1 cellular context compared by ENCODE assay signal in genomic region chr19:8514505-8515009, GRCh38.
TF ChIP-seq lines count a peak whose summit lies in the region.

No MANE protein-coding gene starts in this region.

TF ChIP-seq in A549, 52 proteins besides CTCF, POLR2A, EP300 and RAD21:
- 0 out of 2 replicates have a peak, but pooled peaks have one; percentile 2 for TF ChIP-seq GATA3 (IDR thresholded peaks at IDR 0.05; ENCODE audit: borderline replicate concordance)
